ENCODE assay signal across 24 cellular contexts in the genomic region with DNA sequence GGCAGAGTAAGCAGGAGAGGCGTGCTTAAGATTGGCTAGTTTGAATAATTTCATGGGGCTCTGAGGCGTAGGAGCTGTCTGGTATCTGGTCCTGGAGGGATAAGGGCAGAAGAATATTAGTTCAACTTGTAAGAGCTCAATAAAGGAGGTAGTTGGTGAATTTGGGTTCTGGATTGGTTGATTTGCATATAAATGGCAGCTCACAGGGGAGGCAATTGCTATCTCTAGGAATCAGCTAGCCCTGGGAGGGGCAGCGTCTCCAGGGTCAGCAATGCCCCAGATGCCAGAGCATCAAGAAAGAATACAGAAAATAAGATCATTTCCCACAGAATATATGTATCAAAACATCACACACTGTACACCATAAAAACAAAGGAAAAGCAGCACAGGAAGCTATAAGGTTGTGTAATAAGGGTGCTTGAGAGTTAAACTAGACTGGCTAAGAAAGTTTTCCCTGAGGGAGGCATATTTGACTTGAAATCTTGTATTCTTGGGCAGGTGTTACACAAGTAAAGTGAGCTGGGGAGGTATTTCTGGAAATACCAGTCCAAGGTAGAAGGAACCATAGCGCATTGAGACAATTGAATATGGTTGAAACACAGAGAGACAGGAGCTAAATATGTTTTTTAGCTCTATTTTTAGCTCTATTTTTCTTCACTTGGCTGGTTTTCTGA. TPM values are rescaled to one million over a fixed set of nuclear protein-coding genes. Genes with fewer than 3 reads are reported as not detected.
DNase-seq lines count a peak whose midpoint lies in the region; ATAC-seq, FAIRE-seq and TF ChIP-seq lines count a peak whose summit lies in the region.
"Had no signal": no experiment of that assay in that cellular context is flagged by ENCODE, and none has a peak within 500 bp of the region (broad histone marks: within the 10 kb centered on the region; RNA-seq: fewer than 3 reads in every experiment).

No MANE protein-coding gene starts in this region.

- no peaks in the 10 kb centered on the region for H3K27me3 ChIP-seq in H1 (replicated peaks in 1 of 4; ENCODE audit: control insufficient read depth in 3 of 4, extremely low read depth in 1 of 4, insufficient read depth in 3 of 4, low read length in 3 of 4)
- H3K27me3 ChIP-seq: SJCRH30 had no signal

- no peaks in the 10 kb centered on the region for H3K36me3 ChIP-seq in H1 (ENCODE audit: control insufficient read depth in 2 of 4, insufficient read depth in 4 of 4, low read length in 3 of 4)
- H3K36me3 ChIP-seq: HAP-1, SJCRH30 had no signal

- POLR2A ChIA-PET in H1 (lab: Charles Lee; ENCODE audit: partially characterized antibody) = interaction anchor here (0.6 kb wide), 1 partner anchor 13 kb away, joined by 3 read pairs; no protein-coding TSS in a partner anchor

- no peaks in the 10 kb centered on the region for H3K79me2 ChIP-seq in H1 (ENCODE audit: control insufficient read depth in 1 of 2, insufficient read depth in 2 of 2, low read length in 2 of 2)

- no peak for TF ChIP-seq POLR2A in H1 (IDR thresholded peaks at IDR 0.05; ENCODE audit: control extremely low read depth in 1 of 2, low read depth in 2 of 2, low read length in 2 of 2)

- peaks cover 0 to 3% (median 0%) of the 10 kb centered on the region in 4 experiments; a peak in 1 of 7 replicates for H3K4me1 ChIP-seq in H1 (replicated peaks in 1 of 4; ENCODE audit: control insufficient read depth in 3 of 4, insufficient read depth in 4 of 4, low read length in 3 of 4)
- H3K4me1 ChIP-seq: SJCRH30 had no signal

- H2BK120ac ChIP-seq in H1 (replicated peaks; ENCODE audit: low read depth, low read length) = no peak overlapping the region

- no peaks in the 10 kb centered on the region for H4K20me1 ChIP-seq in H1 (replicated peaks in 1 of 2; ENCODE audit: control insufficient read depth in 1 of 2, insufficient read depth in 2 of 2, low read length in 2 of 2)

- no peak overlapping the region; the same call in 1 of the 2 replicates for H3K27ac ChIP-seq in H1 (ENCODE audit: low read depth, low read length)
- H3K27ac ChIP-seq: HL-60, SJCRH30 had no signal

- CTCF ChIA-PET in H1 (lab: Charles Lee; ENCODE audit: partially characterized antibody) = interaction anchor here (0.7 to 2.1 kb wide), 5 partner anchors 13 to 127 kb away, joined by 3 to 14 read pairs (median 9); no protein-coding TSS in a partner anchor

- H2BK5ac ChIP-seq in H1 (ENCODE audit: low read depth, low read length) = peak overlapping the region; percentile 74; the same call in 1 of the 2 replicates

- 0 out of 2 replicates have a peak overlapping the region, but pooled peaks have one; percentile 83 for H2BK20ac ChIP-seq in H1 (ENCODE audit: low read length)

- H2AFZ ChIP-seq in H1 (ENCODE audit: low read length) = no peak overlapping the region

- H4K8ac ChIP-seq in H1 (ENCODE audit: extremely low read depth, insufficient read depth, low read length) = no peak overlapping the region

- no peak overlapping the region for H4K91ac ChIP-seq in H1 (replicated peaks; ENCODE audit: insufficient read length, low read length)

- no peak overlapping the region for H3K23ac ChIP-seq in H1 (ENCODE audit: insufficient read length)

- 70% methylated on average over 4 of the region's 4 CpGs; no CpG with 5 or more reads in 1 of the 2 experiments for WGBS in H1 (ENCODE audit: extremely low coverage in 1 of 2, insufficient coverage in 1 of 2, insufficient read length in 1 of 2, insufficient replicate concordance in 2 of 2, low coverage in 1 of 2, low lambda C conversion rate in 2 of 2, missing lambda C conversion rate in 1 of 2), 2 experiments

- H3K56ac ChIP-seq in H1 (replicated peaks; ENCODE audit: insufficient read length, low read depth, low read length) = no peak overlapping the region

- no peak for TF ChIP-seq EP300 in H1 (IDR thresholded peaks at IDR 0.05; ENCODE audit: borderline replicate concordance in 1 of 2, low read depth in 2 of 2, low read length in 2 of 2)

- no peak overlapping the region for H3K9ac ChIP-seq in H1 (replicated peaks in 1 of 4; ENCODE audit: extremely low read depth in 1 of 4, low read depth in 3 of 4, low read length in 3 of 4)

- peak overlapping the region; percentile 84; the same call in 1 of the 2 replicates for H2AK5ac ChIP-seq in H1 (ENCODE audit: low read depth, low read length)

- no peak overlapping the region for H4K5ac ChIP-seq in H1 (ENCODE audit: insufficient read length, low read depth, low read length)

- no peak overlapping the region for H3K4ac ChIP-seq in H1 (replicated peaks; ENCODE audit: insufficient read length, low read depth, low read length)

- ATAC-seq in HG03159 (IDR thresholded peaks at IDR 0.05; ENCODE audit: unreplicated experiment) = no peak

- no peak for TF ChIP-seq RAD21 in H1 (IDR thresholded peaks at IDR 0.05 in 1 of 2, conservative IDR thresholded peaks at IDR 0.05 in 1 of 2; ENCODE audit: low read depth in 2 of 2, low read length in 2 of 2)

- H3K4me2 ChIP-seq in H1 (ENCODE audit: insufficient read depth in 1 of 2, low read depth in 2 of 2, low read length in 2 of 2) = no peak overlapping the region

- no peak for TF ChIP-seq CTCF in H1 (IDR thresholded peaks at IDR 0.05; ENCODE audit: control extremely low read depth in 1 of 3, insufficient read depth in 1 of 3, low read depth in 1 of 3, low read length in 3 of 3)

- H3K79me1 ChIP-seq in H1 (ENCODE audit: low read depth, low read length) = no peaks in the 10 kb centered on the region

- H3K9me3 ChIP-seq in H1 (ENCODE audit: insufficient read depth in 2 of 2, low read depth in 1 of 2, low read length in 1 of 2) = peaks cover 0 to 3% of the 10 kb centered on the region in 2 experiments; a peak in 1 of 4 replicates
- H3K9me3 ChIP-seq: SJCRH30 had no signal

- H3K4me3 ChIP-seq in H1 (ENCODE audit: extremely low read depth in 1 of 4, insufficient read depth in 2 of 4, low read depth in 3 of 4, low read length in 4 of 4) = peak overlapping the region in 1 of 4 experiments; percentile 20; a peak in 1 of 8 replicates
- H3K4me3 ChIP-seq: HAP-1, SJCRH30 had no signal

- peak overlapping the region; percentile 86; the same call in 1 of the 2 replicates for H2BK12ac ChIP-seq in H1 (ENCODE audit: low read depth, low read length)

- H3K14ac ChIP-seq in H1 (ENCODE audit: insufficient read length) = no peak overlapping the region

- 0 out of 2 replicates have a peak overlapping the region, but pooled peaks have one; percentile 65 for H3K18ac ChIP-seq in H1 (ENCODE audit: extremely low read depth, low read length)

- FAIRE-seq in H1 (lab: Jason Lieb, UNC) = peak; percentile 92
- FAIRE-seq: GM12891, HTR-8/SVneo had no signal

- DNase-seq in SIG-M5 treated with dmso at 0.1 percent for 504 hours (lab: John Stamatoyannopoulos, UW; ENCODE audit: unreplicated experiment) (peak; percentile 39), SIG-M5 (lab: John Stamatoyannopoulos, UW) (no peak), H1 (ENCODE audit: low read depth in 1 of 2, low spot score in 2 of 2) (peak in 1 of 2 experiments; percentile 21), iPS-NIHi7 (ENCODE audit: extremely low spot score) (peak; percentile 16), A172 (ENCODE audit: low spot score) (no peak), activated gamma-delta T cell treated with Interleukin-2 at 50 U/mL for 16 hours (no peak), GF-D8 (lab: John Stamatoyannopoulos, UW) (no peak)
- DNase-seq: 8988T; DND-41; GDM1; MV-4-11; NCI-H1417; NCI-H187 treated with DMSO at 0.1 percent for 48 hours; NCI-H2171; NCI-H446 treated with DMSO at 0.1 percent for 48 hours; NK-92 treated with Interleukin-12 subunit alpha and Interleukin-12 subunit beta, amount 100 ng/mL, for 24 hours; RPMI8226; SJCRH30 had no signal

- no peaks in the 10 kb centered on the region for H3K23me2 ChIP-seq in H1 (ENCODE audit: low read depth, low read length)

- no peak overlapping the region for H2BK15ac ChIP-seq in H1 (ENCODE audit: low read length)

TF ChIP-seq in H1, 55 proteins besides CTCF, POLR2A, EP300 and RAD21:
- TF ChIP-seq RFX5 (IDR thresholded peaks at IDR 0.05; ENCODE audit: borderline replicate concordance, low read depth, low read length) = no peak
- TF ChIP-seq JUN (IDR thresholded peaks at IDR 0.05; ENCODE audit: low read depth, low read length) = peak; percentile 43; the same call in 1 of the 2 replicates
- TF ChIP-seq RXRA (IDR thresholded peaks at IDR 0.05; ENCODE audit: insufficient read depth, low read depth, low read length) = no peak
- TF ChIP-seq BRCA1 (IDR thresholded peaks at IDR 0.05; ENCODE audit: low read depth, low read length) = no peak
- TF ChIP-seq SP1 (IDR thresholded peaks at IDR 0.05; ENCODE audit: low read depth, low read length) = 0 out of 2 replicates have a peak, but pooled peaks have one; percentile 24
- no peak for TF ChIP-seq ASH2L (IDR thresholded peaks at IDR 0.05; ENCODE audit: low read length)
- no peak for TF ChIP-seq TBP (IDR thresholded peaks at IDR 0.05; ENCODE audit: low read depth, low read length)
- peak; percentile 72 for TF ChIP-seq POU5F1 (IDR thresholded peaks at IDR 0.05; ENCODE audit: low read depth, low read length)
- no peak for TF ChIP-seq SP4 (IDR thresholded peaks at IDR 0.05; ENCODE audit: low read length)

RNA-seq across cellular contexts. Expression of a gene that starts 6.1 kb away (rescaled TPM):
- 0.10 and 0.50 TPM in 2 replicates for total RNA-seq in H1 (2021; fragmentation: NEBNext Ultra II Directional; extraction: Animal tissue kit (Norgen Biotek cat#: 25700))
- polyA plus RNA-seq in H1 (2011; rRNA removed) = 0.06 and 0.24 TPM in 2 replicates
- 0.03 TPM for polyA plus RNA-seq in H1 (2011; cell fraction: cytosol; rRNA removed)
- polyA plus RNA-seq in H1 (2011; cell fraction: nucleus; rRNA removed) = 0.10 TPM
- polyA plus RNA-seq in H1 (2012, experiment 1 of 2) = 0.09 to 0.11 TPM in 2 of 4 replicates, not detected in the others
- polyA plus RNA-seq in H1 (2012, experiment 2 of 2) = not detected
- 0.08 TPM for polyA plus RNA-seq in H1 (2013, experiment 1 of 2)
- 0.17 TPM for polyA plus RNA-seq in H1 (2013, experiment 2 of 2)
- not detected in 2 replicates for polyA minus RNA-seq in H1 (2011; rRNA and poly(A)+ RNA removed)
- not detected for polyA minus RNA-seq in H1 (2011; cell fraction: cytosol; rRNA and poly(A)+ RNA removed)
- not detected for polyA minus RNA-seq in H1 (2011; cell fraction: nucleus; rRNA and poly(A)+ RNA removed)
- total RNA-seq in A172 (2014; rRNA removed; shearing (Covaris generic)) = not detected in 2 replicates
- polyA plus RNA-seq: BJ had no signal

Comparison
In these comparisons a context has a peak if more than half of its experiments do, and no peak if none do; other contexts are left out.
1. DNase-seq: peak in SIG-M5 treated with dmso at 0.1 percent for 504 hours (single experiment) and iPS-NIHi7 (single experiment); none in SIG-M5 (single experiment), A172 (single experiment), activated gamma-delta T cell treated with Interleukin-2 at 50 U/mL for 16 hours (single experiment) and GF-D8 (single experiment).